In genomic region chr1:24724345-24725208, GRCh38 we compare ENCODE assay signal across 8 cellular contexts. TPM values are rescaled to one million over a fixed set of nuclear protein-coding genes. Genes with fewer than 3 reads are reported as not detected.
DNase-seq lines count a peak whose midpoint lies in the region; ATAC-seq and TF ChIP-seq lines count a peak whose summit lies in the region.

No MANE protein-coding gene starts in this region.

- ATAC-seq in GM18519 (IDR thresholded peaks at IDR 0.05; ENCODE audit: low FRiP score, unreplicated experiment), result no peak
- ATAC-seq in GM19324 (IDR thresholded peaks at IDR 0.05; ENCODE audit: low FRiP score, unreplicated experiment), result no peak
- no peak for ATAC-seq in GM21529 (IDR thresholded peaks at IDR 0.05; ENCODE audit: unreplicated experiment)

- H3K79me2 ChIP-seq in Karpas-422 (ENCODE audit: low read length), result no peaks in the 10 kb centered on the region

- no peaks in the 10 kb centered on the region for H4K20me1 ChIP-seq in Karpas-422 (ENCODE audit: insufficient read depth, low read depth, low read length)

- peak overlapping the region; percentile 88 to 97 for H2BK12ac ChIP-seq in mesenchymal stem cell (ENCODE audit: low read length in 2 of 2)

- DNase-seq in 8988T (peak; percentile 53), Karpas-422 (no peak), cardiac fibroblast (ENCODE audit: low read depth in 2 of 2) (peak; percentile 82 to 91), mesenchymal stem cell (peak; percentile 87), NCI-H1092 (lab: John Stamatoyannopoulos, UW) (no peak)

- peak overlapping the region; percentile 48 to 96 for H3K4ac ChIP-seq in mesenchymal stem cell (ENCODE audit: low read depth in 1 of 2, low read length in 2 of 2)

- H2BK5ac ChIP-seq in mesenchymal stem cell (ENCODE audit: low read depth, low read length, poor library complexity, severe bottlenecking), result peak overlapping the region; percentile 8

- H3K79me1 ChIP-seq in mesenchymal stem cell (replicated peaks; ENCODE audit: low read length, poor library complexity, severe bottlenecking), result no peaks in the 10 kb centered on the region

- no peaks in the 10 kb centered on the region for H3K9me2 ChIP-seq in Karpas-422 (replicated peaks; ENCODE audit: insufficient read depth, low read length)

- H3K9me3 ChIP-seq in Karpas-422 (ENCODE audit: low read length), result no peaks in the 10 kb centered on the region
- no peaks in the 10 kb centered on the region for H3K9me3 ChIP-seq in mesenchymal stem cell (ENCODE audit: control insufficient read depth, low read length)

- H3K4me1 ChIP-seq in Karpas-422 (ENCODE audit: low read length) (peaks cover 7% of the 10 kb centered on the region), mesenchymal stem cell (ENCODE audit: control insufficient read depth, insufficient read depth, low read depth, low read length) (peaks cover 29% of the 10 kb centered on the region)

- H3K4me3 ChIP-seq in Karpas-422 (ENCODE audit: low read length) (no peak overlapping the region), cardiac fibroblast (replicated peaks in 1 of 2; ENCODE audit: low read depth in 2 of 2, low read length in 2 of 2) (no peak overlapping the region), mesenchymal stem cell (ENCODE audit: insufficient read depth in 1 of 2, low read depth in 1 of 2, low read length in 2 of 2) (no peak overlapping the region)

- H3K18ac ChIP-seq in mesenchymal stem cell (ENCODE audit: low read depth in 1 of 2, low read length in 2 of 2), result peak overlapping the region; percentile 58 to 90

- peak overlapping the region; percentile 42; the same call in 1 of the 2 replicates for H2AFZ ChIP-seq in Karpas-422 (ENCODE audit: low read length)
- peak overlapping the region; percentile 29 for H2AFZ ChIP-seq in mesenchymal stem cell (ENCODE audit: low read depth, low read length)

- no peak overlapping the region for H3K27ac ChIP-seq in Karpas-422 (ENCODE audit: low read length)
- peak overlapping the region; percentile 85 for H3K27ac ChIP-seq in mesenchymal stem cell (ENCODE audit: low read length, poor library complexity, severe bottlenecking)

- H2BK120ac ChIP-seq in mesenchymal stem cell (ENCODE audit: low read depth, low read length), result no peak overlapping the region

- H2AK5ac ChIP-seq in mesenchymal stem cell (ENCODE audit: low read length, severe bottlenecking), result peak overlapping the region; percentile 66

- H3K4me2 ChIP-seq in Karpas-422 (ENCODE audit: low read depth, low read length, poor library complexity, severe bottlenecking) (no peak overlapping the region), mesenchymal stem cell (ENCODE audit: low read length, poor library complexity, severe bottlenecking) (peak overlapping the region; percentile 53)

- H3K36me3 ChIP-seq in Karpas-422 (ENCODE audit: insufficient read depth, low read length), result no peaks in the 10 kb centered on the region
- no peaks in the 10 kb centered on the region for H3K36me3 ChIP-seq in mesenchymal stem cell (ENCODE audit: control insufficient read depth in 1 of 2, insufficient read depth in 2 of 2, low read depth in 1 of 2, low read length in 2 of 2)

- 55% methylated on average over 12 of the region's 13 CpGs for WGBS in mesenchymal stem cell

- H3K9ac ChIP-seq in Karpas-422 (ENCODE audit: low read length) (no peak overlapping the region), mesenchymal stem cell (ENCODE audit: low read length) (no peak overlapping the region)

- TF ChIP-seq CTCF in cardiac fibroblast (IDR thresholded peaks at IDR 0.05; ENCODE audit: low read depth, low read length), result no peak

- peak overlapping the region; percentile 91 for H2BK15ac ChIP-seq in mesenchymal stem cell (ENCODE audit: low read depth, poor library complexity, severe bottlenecking)

- H4K8ac ChIP-seq in mesenchymal stem cell (ENCODE audit: low read length), result peak overlapping the region; percentile 98

- H4K91ac ChIP-seq in mesenchymal stem cell (ENCODE audit: low read length), result peak overlapping the region; percentile 97

- H3K23ac ChIP-seq in mesenchymal stem cell (ENCODE audit: low read length in 2 of 2), result no peak overlapping the region

- peak overlapping the region in 1 of 2 experiments; percentile 77 for H3K14ac ChIP-seq in mesenchymal stem cell (ENCODE audit: low read length in 2 of 2)

- H3K27me3 ChIP-seq in Karpas-422 (ENCODE audit: low read length) (no peaks in the 10 kb centered on the region), mesenchymal stem cell (ENCODE audit: control insufficient read depth in 1 of 2, insufficient read depth in 1 of 2, low read length in 2 of 2) (no peaks in the 10 kb centered on the region)

RNA-seq across cellular contexts. Expression of gene CLIC4, which starts 20.7 kb away (rescaled TPM):
- 49.1 and 87.4 TPM in 2 replicates for total RNA-seq in Karpas-422 (2014; rRNA removed; shearing (Covaris generic); ENCODE audit: low replicate concordance)
- polyA plus RNA-seq in mesenchymal stem cell (2013, experiment 1 of 2), result 212 TPM
- polyA plus RNA-seq in mesenchymal stem cell (2013, experiment 2 of 2), result 219 TPM

Comparison
In these comparisons a context has a peak if more than half of its experiments do, and no peak if none do; other contexts are left out.
1. DNase-seq: peak in 8988T (single experiment), cardiac fibroblast (2 of 2) and mesenchymal stem cell (single experiment); none in Karpas-422 (single experiment) and NCI-H1092 (single experiment).